ENCODE assay signal across 13 cellular contexts in genomic region chr12:46264057-46264456, GRCh38. TPM values are rescaled to one million over a fixed set of nuclear protein-coding genes. Genes with fewer than 3 reads are reported as not detected.
DNase-seq lines count a peak whose midpoint lies in the region; ATAC-seq and TF ChIP-seq lines count a peak whose summit lies in the region.
"Had no signal": no experiment of that assay in that cellular context is flagged by ENCODE, and none has a peak within 500 bp of the region (broad histone marks: within the 10 kb centered on the region; RNA-seq: fewer than 3 reads in every experiment).

No MANE protein-coding gene starts in this region.

- POLR2A ChIA-PET in Panc1 (lab: Charles Lee): no interaction called here

- peaks cover 38% of the 10 kb centered on the region for H3K79me2 ChIP-seq in fibroblast of lung (ENCODE audit: control insufficient read depth, insufficient read depth, low read length)
- peaks cover 93% of the 10 kb centered on the region for H3K79me2 ChIP-seq in smooth muscle cell (ENCODE audit: low read depth)

- peaks cover 16% of the 10 kb centered on the region for H3K4me1 Mint-ChIP-seq in activated naive CD4-positive, alpha-beta T cell treated with anti-CD3 and anti-CD28 coated beads for 36 hours (ENCODE audit: low read depth)

- H3K36me3 Mint-ChIP-seq in activated naive CD4-positive, alpha-beta T cell treated with anti-CD3 and anti-CD28 coated beads for 36 hours (ENCODE audit: low read depth): peaks cover 9% of the 10 kb centered on the region

- H3K9ac ChIP-seq in fibroblast of lung (ENCODE audit: insufficient read depth, low read length) (no peak overlapping the region), smooth muscle cell (ENCODE audit: low read depth) (no peak overlapping the region)

- CTCF ChIA-PET in activated naive CD4-positive, alpha-beta T cell treated with anti-CD3 and anti-CD28 coated beads for 36 hours (lab: Charles Lee): interaction anchor here (1.0 to 1.3 kb wide), 2 partner anchors 39 to 47 kb away, joined by 3 to 7 read pairs; no protein-coding TSS in a partner anchor
- CTCF ChIA-PET in Panc1 (lab: Charles Lee): no interaction called here

- H3K9me3 ChIP-seq in Panc1 (ENCODE audit: control insufficient read depth, insufficient read depth, low read depth, low read length): no peaks in the 10 kb centered on the region
- H3K9me3 ChIP-seq in fibroblast of lung (ENCODE audit: control insufficient read depth, insufficient read depth, low read depth, low read length): no peaks in the 10 kb centered on the region
- H3K9me3 ChIP-seq in smooth muscle cell (replicated peaks; ENCODE audit: low read depth): no peaks in the 10 kb centered on the region
- H3K9me3 ChIP-seq in uterus: no peaks in the 10 kb centered on the region
- H3K9me3 ChIP-seq: BE2C had no signal

- H3K27me3 ChIP-seq in Panc1 (ENCODE audit: control insufficient read depth, insufficient read depth, low read length) (no peaks in the 10 kb centered on the region), fibroblast of lung (ENCODE audit: control insufficient read depth, insufficient read depth, low read length) (no peaks in the 10 kb centered on the region), smooth muscle cell (ENCODE audit: low read depth) (no peaks in the 10 kb centered on the region), uterus (no peaks in the 10 kb centered on the region)
- H3K27me3 ChIP-seq: BE2C, foreskin keratinocyte had no signal

- H2AFZ ChIP-seq in fibroblast of lung (ENCODE audit: low read length): no peak overlapping the region
- H2AFZ ChIP-seq in smooth muscle cell (ENCODE audit: low read depth): no peak overlapping the region

- no peaks in the 10 kb centered on the region for H3K9me3 Mint-ChIP-seq in activated naive CD4-positive, alpha-beta T cell treated with anti-CD3 and anti-CD28 coated beads for 36 hours
- H3K9me3 Mint-ChIP-seq: activated T-helper 17 cell treated with anti-CD3 and anti-CD28 coated beads, Interleukin-2, amount 50 U/mL, for 72 hours had no signal

- ATAC-seq in Panc1 (no peak), GM21737 (IDR thresholded peaks at IDR 0.05; ENCODE audit: unreplicated experiment) (no peak)
- ATAC-seq: activated T-helper 17 cell treated with anti-CD3 and anti-CD28 coated beads, Interleukin-2, amount 50 U/mL, for 72 hours; foreskin keratinocyte had no signal

- H3K4me3 Mint-ChIP-seq in activated naive CD4-positive, alpha-beta T cell treated with anti-CD3 and anti-CD28 coated beads for 36 hours: peak overlapping the region; percentile 19
- H3K4me3 Mint-ChIP-seq: activated T-helper 17 cell treated with anti-CD3 and anti-CD28 coated beads, Interleukin-2, amount 50 U/mL, for 72 hours had no signal

- H4K20me1 ChIP-seq in fibroblast of lung (ENCODE audit: control insufficient read depth, extremely low read depth, insufficient read depth, low read length) (peaks cover 2% of the 10 kb centered on the region), smooth muscle cell (ENCODE audit: low read depth) (peaks cover 44% of the 10 kb centered on the region)

- H3K36me3 ChIP-seq in Panc1 (ENCODE audit: control insufficient read depth, insufficient read depth, low read length) (peaks cover 7% of the 10 kb centered on the region; the same call in 1 of the 2 replicates), fibroblast of lung (ENCODE audit: control insufficient read depth, insufficient read depth, low read length) (no peaks in the 10 kb centered on the region), smooth muscle cell (ENCODE audit: low read depth) (no peaks in the 10 kb centered on the region), uterus (no peaks in the 10 kb centered on the region)

- intact Hi-C loops in activated naive CD4-positive, alpha-beta T cell treated with anti-CD3 and anti-CD28 coated beads for 36 hours (cut with micrococcal nuclease): no loop called here
- intact Hi-C loops in Panc1 (cut with micrococcal nuclease; ENCODE audit: unreplicated experiment): loop anchor here (10.0 kb wide), 1 partner anchor 101 kb away; no protein-coding TSS in a partner anchor
- intact Hi-C loops in uterus (cut with DNase I; ENCODE audit: low total_unique reads): no loop called here

- H3K27me3 Mint-ChIP-seq in activated naive CD4-positive, alpha-beta T cell treated with anti-CD3 and anti-CD28 coated beads for 36 hours (ENCODE audit: low read depth): no peaks in the 10 kb centered on the region
- H3K27me3 Mint-ChIP-seq: activated T-helper 17 cell treated with anti-CD3 and anti-CD28 coated beads, Interleukin-2, amount 50 U/mL, for 72 hours had no signal

- H3K4me1 ChIP-seq in Panc1 (ENCODE audit: control insufficient read depth, insufficient read depth, low read length): peaks cover 62% of the 10 kb centered on the region
- peaks cover 8% of the 10 kb centered on the region for H3K4me1 ChIP-seq in fibroblast of lung (ENCODE audit: control insufficient read depth, extremely low read depth, insufficient read depth, low read length)
- peaks cover 63% of the 10 kb centered on the region for H3K4me1 ChIP-seq in smooth muscle cell (ENCODE audit: low read depth)
- H3K4me1 ChIP-seq in uterus: peaks cover 0 to 10% of the 10 kb centered on the region in 2 donors

- peak overlapping the region; percentile 54 for H3K27ac ChIP-seq in Panc1 (ENCODE audit: low read length)
- H3K27ac ChIP-seq in fibroblast of lung (ENCODE audit: insufficient read depth, low read length): no peak overlapping the region
- H3K27ac ChIP-seq in smooth muscle cell (ENCODE audit: low read depth): peak overlapping the region; percentile 91
- peak overlapping the region in 1 of 2 donors; percentile 41 for H3K27ac ChIP-seq in uterus
- H3K27ac ChIP-seq: foreskin keratinocyte had no signal

- no peak for TF ChIP-seq CTCF in Panc1 (IDR thresholded peaks at IDR 0.05)
- TF ChIP-seq CTCF in fibroblast of lung (conservative IDR thresholded peaks at IDR 0.05 in 1 of 2, IDR thresholded peaks at IDR 0.05 in 1 of 2; ENCODE audit: low read depth in 1 of 2, low read length in 2 of 2): no peak
- TF ChIP-seq CTCF in smooth muscle cell (IDR thresholded peaks at IDR 0.05; ENCODE audit: borderline replicate concordance, insufficient read depth, poor library complexity, severe bottlenecking): no peak
- no peak for TF ChIP-seq CTCF in uterus (IDR thresholded peaks at IDR 0.05)

- BruUV-seq in Panc1 (replicated peaks; lab: Mats Ljungman, UMichigan): no TSS peak

- H3K4me3 ChIP-seq in Panc1 (ENCODE audit: low read depth in 2 of 2, low read length in 2 of 2) (no peak overlapping the region), fibroblast of lung (replicated peaks in 1 of 4; ENCODE audit: control extremely low read depth in 1 of 4, insufficient read depth in 1 of 4, low read depth in 3 of 4, low read length in 4 of 4) (peak overlapping the region in 1 of 4 experiments; percentile 19), smooth muscle cell (no peak overlapping the region), uterus (no peak overlapping the region)

- H3F3A ChIP-seq in smooth muscle cell (ENCODE audit: low read depth): peaks cover 15% of the 10 kb centered on the region

- TF ChIP-seq POLR2A in uterus (IDR thresholded peaks at IDR 0.05): no peak

- no peak for DNase-seq in activated naive CD4-positive, alpha-beta T cell treated with anti-CD3 and anti-CD28 coated beads for 36 hours
- no peak for DNase-seq in activated naive CD4-positive, alpha-beta T cell (lab: John Stamatoyannopoulos, UW)
- DNase-seq in Panc1 (ENCODE audit: low read depth, low spot score) (no peak), fibroblast of lung (ENCODE audit: low read depth in 2 of 2) (peak; percentile 40 to 62), smooth muscle cell (lab: John Stamatoyannopoulos, UW; ENCODE audit: unreplicated experiment) (no peak), uterus (no peak), retina (no peak)
- DNase-seq: BE2C; SHP77; stimulated activated naive CD4-positive, alpha-beta T cell had no signal

- peak overlapping the region; percentile 57 for H3K27ac Mint-ChIP-seq in activated naive CD4-positive, alpha-beta T cell treated with anti-CD3 and anti-CD28 coated beads for 36 hours
- H3K27ac Mint-ChIP-seq: activated T-helper 17 cell treated with anti-CD3 and anti-CD28 coated beads, Interleukin-2, amount 50 U/mL, for 72 hours had no signal

- in situ Hi-C loops in Panc1 (cut with HindIII; ENCODE audit: low pct_unique_long_range_greater_than_20kb, low sequenced_read_pairs): no loop called here

- no peak overlapping the region for H3K4me2 ChIP-seq in fibroblast of lung (ENCODE audit: extremely low read depth, insufficient read depth, low read length)
- H3K4me2 ChIP-seq in smooth muscle cell: peak overlapping the region; percentile 90

- 0% methylated on average over 1 of the region's 1 CpG for WGBS in smooth muscle cell (ENCODE audit: low lambda C conversion rate)

RNA-seq across cellular contexts. Expression of gene SLC38A1, which starts 4.8 kb away (rescaled TPM):
- 100 to 1,000 TPM; 105 to 110 TPM for total RNA-seq in activated naive CD4-positive, alpha-beta T cell treated with anti-CD3 and anti-CD28 coated beads for 36 hours
- total RNA-seq in Panc1 (2021; ENCODE audit: unreplicated experiment) (127 TPM), fibroblast of lung (59.3 and 88.8 TPM in 2 replicates), smooth muscle cell (64.4 and 85.8 TPM in 2 replicates), uterus (10 to 100 TPM; 27.1 to 93.6 (median 64.1) TPM)
- polyA plus RNA-seq in Panc1 (2012; ENCODE audit: insufficient read length): 78.9 TPM
- polyA plus RNA-seq in fibroblast of lung (24.3 and 38.0 TPM in 2 replicates), smooth muscle cell (23.5 and 38.5 TPM in 2 replicates)
- polyA plus RNA-seq in fibroblast of lung (2012): 15.2 and 21.8 TPM in 2 replicates
- 15.3 and 39.0 TPM in 2 replicates for polyA minus RNA-seq in fibroblast of lung (ENCODE audit: low replicate concordance)

Comparison
In these comparisons a context has a peak if more than half of its experiments do, and no peak if none do; other contexts are left out.
1. DNase-seq: peak in fibroblast of lung (2 of 2); none in activated naive CD4-positive, alpha-beta T cell treated with anti-CD3 and anti-CD28 coated beads for 36 hours (single experiment), activated naive CD4-positive, alpha-beta T cell (0 of 4), Panc1 (single experiment), smooth muscle cell (single experiment), uterus (0 of 2) and retina (single experiment).